Comparison of ENCODE assay signal across 30 cellular contexts in the genomic region with DNA sequence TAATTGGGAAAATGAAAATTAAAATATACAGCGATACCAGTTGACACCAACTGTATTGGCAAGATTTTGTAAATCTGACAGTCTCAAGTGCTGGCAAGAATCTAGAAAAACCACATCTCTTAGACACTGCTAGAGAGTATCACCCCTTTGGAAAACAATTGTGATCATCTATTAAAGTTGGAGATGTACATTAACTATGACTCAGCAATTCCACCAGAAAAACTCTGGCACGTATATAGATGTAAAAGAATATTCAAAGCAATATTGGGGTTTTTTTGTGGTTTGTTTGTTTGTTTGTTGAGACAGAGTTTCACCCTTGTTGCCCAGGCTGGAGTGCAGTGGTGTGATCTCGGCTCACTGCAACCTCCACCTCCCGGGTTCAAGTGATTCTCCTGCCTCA.
"Had no signal": no experiment of that assay in that cellular context is flagged by ENCODE, and none has a peak within 500 bp of the region (broad histone marks: within the 10 kb centered on the region; RNA-seq: fewer than 3 reads in every experiment).

No MANE protein-coding gene starts in this region.

- H3K9me3 Mint-ChIP-seq: natural killer cell; nephron; neural progenitor cell; stimulated activated memory B cell treated with anti-CD40 and anti-IgM and Interleukin-4, amounts not matched to agents 10 μg/mL and 1 μg/mL and 100 μg/mL, for 72 hours; stimulated activated naive CD8-positive, alpha-beta T cell treated with anti-CD3 and anti-CD28 coated beads, Interleukin-15, amount 100 ng/mL, for 72 hours had no signal

- H3K4me3 ChIP-seq: neural progenitor cell, ovary, psoas muscle, skin epidermis, smooth muscle cell, spleen, thoracic aorta, thyroid gland, tibial nerve, upper lobe of left lung, vagina had no signal

- H3K36me3 ChIP-seq: ovary, spleen, thoracic aorta, thyroid gland, tibial nerve, upper lobe of left lung, vagina had no signal

- H3K79me2 ChIP-seq: parathyroid adenoma had no signal

- FAIRE-seq: urothelium cell line had no signal

- H2AFZ ChIP-seq: neural progenitor cell, parathyroid adenoma had no signal

- H3K4me1 ChIP-seq: neural progenitor cell, parathyroid adenoma, psoas muscle, spleen, tibial nerve, upper lobe of left lung, vagina had no signal

- DNase-seq: natural killer cell; occipital lobe; ovary; psoas muscle; right cardiac atrium; spleen; stimulated activated CD4-positive, alpha-beta T cell treated with anti-CD3 and anti-CD28 coated beads, Interleukin-12 subunit alpha, Interleukin-12 subunit beta, amount 100 ng/mL, for 4 hours; stimulated activated CD4-positive, alpha-beta T cell treated with anti-CD3 and anti-CD28 coated beads, Interleukin-1b, Interleukin-23, amount 100 ng/mL, for 48 hours; stimulated activated CD4-positive, alpha-beta T cell treated with anti-CD3 and anti-CD28 coated beads, Interleukin-4, amount 100 ng/mL, for 1 hour; stimulated activated CD4-positive, alpha-beta T cell treated with anti-CD3 and anti-CD28 coated beads, Interleukin-4, amount 100 ng/mL, for 4 hours; stimulated activated CD8-positive, alpha-beta memory T cell treated with anti-CD3 and anti-CD28 coated beads, Interleukin-4, amount 100 ng/mL, for 48 hours; stimulated activated naive CD4-positive, alpha-beta T cell; stimulated activated naive CD8-positive, alpha-beta T cell treated with anti-CD3 and anti-CD28 coated beads, Interleukin-15, amount 100 ng/mL, for 72 hours; stimulated activated naive CD8-positive, alpha-beta T cell treated with anti-CD3 and anti-CD28 coated beads, Interleukin-15, Interleukin-2, amounts not matched to agents 100 U/mL and 50 U/mL, for 24 hours; substantia nigra; thyroid gland; trophoblast cell; upper lobe of left lung had no signal

- H3K27ac ChIP-seq: neural progenitor cell, ovary, parathyroid adenoma, psoas muscle, skin epidermis, spleen, thoracic aorta, thyroid gland, tibial nerve, upper lobe of left lung, vagina had no signal

- H3K9me3 ChIP-seq: ovary, psoas muscle, spleen, thoracic aorta, thyroid gland, tibial nerve, upper lobe of left lung, vagina had no signal

- H3K9ac ChIP-seq: neural progenitor cell, parathyroid adenoma had no signal

- H3K27me3 ChIP-seq: neural progenitor cell, ovary, spleen, thyroid gland, tibial nerve, upper lobe of left lung, vagina had no signal

- H3K27me3 Mint-ChIP-seq: progenitor cell of endocrine pancreas; stimulated activated memory B cell treated with anti-CD40 and anti-IgM and Interleukin-4, amounts not matched to agents 10 μg/mL and 1 μg/mL and 100 μg/mL, for 72 hours; stimulated activated naive CD8-positive, alpha-beta T cell treated with anti-CD3 and anti-CD28 coated beads, Interleukin-15, amount 100 ng/mL, for 72 hours had no signal

- H3K4me1 Mint-ChIP-seq: natural killer cell; nephron; stimulated activated memory B cell treated with anti-CD40 and anti-IgM and Interleukin-4, amounts not matched to agents 10 μg/mL and 1 μg/mL and 100 μg/mL, for 72 hours; stimulated activated naive CD8-positive, alpha-beta T cell treated with anti-CD3 and anti-CD28 coated beads, Interleukin-15, amount 100 ng/mL, for 72 hours had no signal

- H3K36me3 Mint-ChIP-seq: natural killer cell; stimulated activated memory B cell treated with anti-CD40 and anti-IgM and Interleukin-4, amounts not matched to agents 10 μg/mL and 1 μg/mL and 100 μg/mL, for 72 hours had no signal

- H3K4me3 Mint-ChIP-seq: natural killer cell; nephron; neural progenitor cell; stimulated activated memory B cell treated with anti-CD40 and anti-IgM and Interleukin-4, amounts not matched to agents 10 μg/mL and 1 μg/mL and 100 μg/mL, for 72 hours; stimulated activated naive CD8-positive, alpha-beta T cell treated with anti-CD3 and anti-CD28 coated beads, Interleukin-15, amount 100 ng/mL, for 72 hours had no signal

- H3K4me2 ChIP-seq: neural progenitor cell, smooth muscle cell had no signal

- ATAC-seq: natural killer cell; psoas muscle; right cardiac atrium; sciatic nerve; stimulated activated memory B cell treated with anti-CD40 and anti-IgM and Interleukin-4, amounts not matched to agents 10 μg/mL and 1 μg/mL and 100 μg/mL, for 72 hours; stimulated activated naive CD8-positive, alpha-beta T cell treated with anti-CD3 and anti-CD28 coated beads, Interleukin-15, amount 100 ng/mL, for 72 hours; stimulated activated naive CD8-positive, alpha-beta T cell treated with anti-CD3 and anti-CD28 coated beads, Interleukin-15, Interleukin-2, amounts not matched to agents 100 U/mL and 50 U/mL, for 24 hours had no signal
